1 cellular context compared by ENCODE assay signal in the genomic region with DNA sequence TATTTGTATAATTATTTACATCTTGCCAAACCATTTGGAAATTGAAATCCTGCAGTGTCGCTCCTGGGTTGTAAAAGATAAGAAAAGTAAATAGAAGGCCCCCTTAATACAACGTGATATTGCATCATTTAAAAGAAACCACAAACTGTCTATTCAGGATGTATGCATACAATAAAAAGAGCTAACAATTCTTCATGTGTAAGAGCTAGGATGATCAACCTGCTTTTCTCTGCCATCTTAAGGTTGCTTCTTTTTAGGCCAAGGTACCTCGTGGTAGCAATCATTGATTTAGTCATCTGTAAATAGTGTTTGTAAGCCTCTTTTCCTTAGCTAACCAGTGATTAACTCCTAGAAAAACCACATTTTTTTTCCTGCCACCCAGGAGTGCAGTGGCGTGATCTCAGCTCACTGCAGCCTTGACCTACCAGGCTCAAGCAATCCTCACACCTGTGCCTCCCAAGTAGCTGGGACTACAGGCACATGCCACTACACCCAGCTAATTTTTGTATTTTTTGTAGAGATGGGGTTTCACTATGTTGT.
TF ChIP-seq lines count a peak whose summit lies in the region.

No MANE protein-coding gene starts in this region.

TF ChIP-seq in HEK293, 187 proteins besides CTCF, POLR2A, EP300 and RAD21 (continued from another document and continues in another):
- TF ChIP-seq, protein P1, sequence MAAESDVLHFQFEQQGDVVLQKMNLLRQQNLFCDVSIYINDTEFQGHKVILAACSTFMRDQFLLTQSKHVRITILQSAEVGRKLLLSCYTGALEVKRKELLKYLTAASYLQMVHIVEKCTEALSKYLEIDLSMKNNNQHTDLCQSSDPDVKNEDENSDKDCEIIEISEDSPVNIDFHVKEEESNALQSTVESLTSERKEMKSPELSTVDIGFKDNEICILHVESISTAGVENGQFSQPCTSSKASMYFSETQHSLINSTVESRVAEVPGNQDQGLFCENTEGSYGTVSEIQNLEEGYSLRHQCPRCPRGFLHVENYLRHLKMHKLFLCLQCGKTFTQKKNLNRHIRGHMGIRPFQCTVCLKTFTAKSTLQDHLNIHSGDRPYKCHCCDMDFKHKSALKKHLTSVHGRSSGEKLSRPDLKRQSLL (tag by site-specific recombination; IDR thresholded peaks at IDR 0.05) = no peak
- no peak for TF ChIP-seq ZNF76 (tag by site-specific recombination; IDR thresholded peaks at IDR 0.05; ENCODE audit: borderline replicate concordance, low read depth)
- TF ChIP-seq, protein P2, sequence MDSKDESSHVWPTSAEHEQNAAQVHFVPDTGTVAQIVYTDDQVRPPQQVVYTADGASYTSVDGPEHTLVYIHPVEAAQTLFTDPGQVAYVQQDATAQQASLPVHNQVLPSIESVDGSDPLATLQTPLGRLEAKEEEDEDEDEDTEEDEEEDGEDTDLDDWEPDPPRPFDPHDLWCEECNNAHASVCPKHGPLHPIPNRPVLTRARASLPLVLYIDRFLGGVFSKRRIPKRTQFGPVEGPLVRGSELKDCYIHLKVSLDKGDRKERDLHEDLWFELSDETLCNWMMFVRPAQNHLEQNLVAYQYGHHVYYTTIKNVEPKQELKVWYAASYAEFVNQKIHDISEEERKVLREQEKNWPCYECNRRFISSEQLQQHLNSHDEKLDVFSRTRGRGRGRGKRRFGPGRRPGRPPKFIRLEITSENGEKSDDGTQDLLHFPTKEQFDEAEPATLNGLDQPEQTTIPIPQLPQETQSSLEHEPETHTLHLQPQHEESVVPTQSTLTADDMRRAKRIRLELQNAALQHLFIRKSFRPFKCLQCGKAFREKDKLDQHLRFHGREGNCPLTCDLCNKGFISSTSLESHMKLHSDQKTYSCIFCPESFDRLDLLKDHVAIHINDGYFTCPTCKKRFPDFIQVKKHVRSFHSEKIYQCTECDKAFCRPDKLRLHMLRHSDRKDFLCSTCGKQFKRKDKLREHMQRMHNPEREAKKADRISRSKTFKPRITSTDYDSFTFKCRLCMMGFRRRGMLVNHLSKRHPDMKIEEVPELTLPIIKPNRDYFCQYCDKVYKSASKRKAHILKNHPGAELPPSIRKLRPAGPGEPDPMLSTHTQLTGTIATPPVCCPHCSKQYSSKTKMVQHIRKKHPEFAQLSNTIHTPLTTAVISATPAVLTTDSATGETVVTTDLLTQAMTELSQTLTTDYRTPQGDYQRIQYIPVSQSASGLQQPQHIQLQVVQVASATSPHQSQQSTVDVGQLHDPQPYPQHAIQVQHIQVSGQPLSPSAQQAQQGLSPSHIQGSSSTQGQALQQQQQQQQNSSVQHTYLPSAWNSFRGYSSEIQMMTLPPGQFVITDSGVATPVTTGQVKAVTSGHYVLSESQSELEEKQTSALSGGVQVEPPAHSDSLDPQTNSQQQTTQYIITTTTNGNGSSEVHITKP (tag by site-specific recombination; IDR thresholded peaks at IDR 0.05) = peak; percentile 45; the same call in 1 of the 2 replicates
- TF ChIP-seq GLI4 (tag by site-specific recombination; IDR thresholded peaks at IDR 0.05) = no peak
- TF ChIP-seq, protein P3, sequence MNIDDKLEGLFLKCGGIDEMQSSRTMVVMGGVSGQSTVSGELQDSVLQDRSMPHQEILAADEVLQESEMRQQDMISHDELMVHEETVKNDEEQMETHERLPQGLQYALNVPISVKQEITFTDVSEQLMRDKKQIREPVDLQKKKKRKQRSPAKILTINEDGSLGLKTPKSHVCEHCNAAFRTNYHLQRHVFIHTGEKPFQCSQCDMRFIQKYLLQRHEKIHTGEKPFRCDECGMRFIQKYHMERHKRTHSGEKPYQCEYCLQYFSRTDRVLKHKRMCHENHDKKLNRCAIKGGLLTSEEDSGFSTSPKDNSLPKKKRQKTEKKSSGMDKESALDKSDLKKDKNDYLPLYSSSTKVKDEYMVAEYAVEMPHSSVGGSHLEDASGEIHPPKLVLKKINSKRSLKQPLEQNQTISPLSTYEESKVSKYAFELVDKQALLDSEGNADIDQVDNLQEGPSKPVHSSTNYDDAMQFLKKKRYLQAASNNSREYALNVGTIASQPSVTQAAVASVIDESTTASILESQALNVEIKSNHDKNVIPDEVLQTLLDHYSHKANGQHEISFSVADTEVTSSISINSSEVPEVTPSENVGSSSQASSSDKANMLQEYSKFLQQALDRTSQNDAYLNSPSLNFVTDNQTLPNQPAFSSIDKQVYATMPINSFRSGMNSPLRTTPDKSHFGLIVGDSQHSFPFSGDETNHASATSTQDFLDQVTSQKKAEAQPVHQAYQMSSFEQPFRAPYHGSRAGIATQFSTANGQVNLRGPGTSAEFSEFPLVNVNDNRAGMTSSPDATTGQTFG (tag by site-specific recombination; IDR thresholded peaks at IDR 0.05; ENCODE audit: borderline replicate concordance) = no peak
- TF ChIP-seq TRIM28 (IDR thresholded peaks at IDR 0.05; ENCODE audit: borderline replicate concordance, low read length) = peak; percentile 28; the same call in 1 of the 2 replicates
- TF ChIP-seq FEZF1 (tag by site-specific recombination; IDR thresholded peaks at IDR 0.05) = peak; percentile 79
- no peak for TF ChIP-seq SCRT1 (tag by site-specific recombination; IDR thresholded peaks at IDR 0.05; ENCODE audit: borderline replicate concordance)
- TF ChIP-seq, protein P4, sequence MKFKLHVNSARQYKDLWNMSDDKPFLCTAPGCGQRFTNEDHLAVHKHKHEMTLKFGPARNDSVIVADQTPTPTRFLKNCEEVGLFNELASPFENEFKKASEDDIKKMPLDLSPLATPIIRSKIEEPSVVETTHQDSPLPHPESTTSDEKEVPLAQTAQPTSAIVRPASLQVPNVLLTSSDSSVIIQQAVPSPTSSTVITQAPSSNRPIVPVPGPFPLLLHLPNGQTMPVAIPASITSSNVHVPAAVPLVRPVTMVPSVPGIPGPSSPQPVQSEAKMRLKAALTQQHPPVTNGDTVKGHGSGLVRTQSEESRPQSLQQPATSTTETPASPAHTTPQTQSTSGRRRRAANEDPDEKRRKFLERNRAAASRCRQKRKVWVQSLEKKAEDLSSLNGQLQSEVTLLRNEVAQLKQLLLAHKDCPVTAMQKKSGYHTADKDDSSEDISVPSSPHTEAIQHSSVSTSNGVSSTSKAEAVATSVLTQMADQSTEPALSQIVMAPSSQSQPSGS (tag by site-specific recombination; IDR thresholded peaks at IDR 0.05; ENCODE audit: low read depth) = no peak
- TF ChIP-seq ZNF274 (IDR thresholded peaks at IDR 0.05; ENCODE audit: low read length) = no peak
- TF ChIP-seq ZNF274 (tag by site-specific recombination; IDR thresholded peaks at IDR 0.05; ENCODE audit: borderline replicate concordance) = no peak
- TF ChIP-seq ZNF501 (tag by site-specific recombination; IDR thresholded peaks at IDR 0.05) = no peak
- TF ChIP-seq, protein P5, sequence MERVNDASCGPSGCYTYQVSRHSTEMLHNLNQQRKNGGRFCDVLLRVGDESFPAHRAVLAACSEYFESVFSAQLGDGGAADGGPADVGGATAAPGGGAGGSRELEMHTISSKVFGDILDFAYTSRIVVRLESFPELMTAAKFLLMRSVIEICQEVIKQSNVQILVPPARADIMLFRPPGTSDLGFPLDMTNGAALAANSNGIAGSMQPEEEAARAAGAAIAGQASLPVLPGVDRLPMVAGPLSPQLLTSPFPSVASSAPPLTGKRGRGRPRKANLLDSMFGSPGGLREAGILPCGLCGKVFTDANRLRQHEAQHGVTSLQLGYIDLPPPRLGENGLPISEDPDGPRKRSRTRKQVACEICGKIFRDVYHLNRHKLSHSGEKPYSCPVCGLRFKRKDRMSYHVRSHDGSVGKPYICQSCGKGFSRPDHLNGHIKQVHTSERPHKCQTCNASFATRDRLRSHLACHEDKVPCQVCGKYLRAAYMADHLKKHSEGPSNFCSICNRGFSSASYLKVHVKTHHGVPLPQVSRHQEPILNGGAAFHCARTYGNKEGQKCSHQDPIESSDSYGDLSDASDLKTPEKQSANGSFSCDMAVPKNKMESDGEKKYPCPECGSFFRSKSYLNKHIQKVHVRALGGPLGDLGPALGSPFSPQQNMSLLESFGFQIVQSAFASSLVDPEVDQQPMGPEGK (tag by site-specific recombination; IDR thresholded peaks at IDR 0.05) = peak; percentile 46; the same call in 1 of the 2 replicates
- no peak for TF ChIP-seq ZNF155 (tag by site-specific recombination; IDR thresholded peaks at IDR 0.05)
- no peak for TF ChIP-seq ZNF202 (tag by site-specific recombination; IDR thresholded peaks at IDR 0.05; ENCODE audit: borderline replicate concordance)
- peak; percentile 67 for TF ChIP-seq GLIS1 (tag by site-specific recombination; IDR thresholded peaks at IDR 0.05)
- TF ChIP-seq, protein P6, sequence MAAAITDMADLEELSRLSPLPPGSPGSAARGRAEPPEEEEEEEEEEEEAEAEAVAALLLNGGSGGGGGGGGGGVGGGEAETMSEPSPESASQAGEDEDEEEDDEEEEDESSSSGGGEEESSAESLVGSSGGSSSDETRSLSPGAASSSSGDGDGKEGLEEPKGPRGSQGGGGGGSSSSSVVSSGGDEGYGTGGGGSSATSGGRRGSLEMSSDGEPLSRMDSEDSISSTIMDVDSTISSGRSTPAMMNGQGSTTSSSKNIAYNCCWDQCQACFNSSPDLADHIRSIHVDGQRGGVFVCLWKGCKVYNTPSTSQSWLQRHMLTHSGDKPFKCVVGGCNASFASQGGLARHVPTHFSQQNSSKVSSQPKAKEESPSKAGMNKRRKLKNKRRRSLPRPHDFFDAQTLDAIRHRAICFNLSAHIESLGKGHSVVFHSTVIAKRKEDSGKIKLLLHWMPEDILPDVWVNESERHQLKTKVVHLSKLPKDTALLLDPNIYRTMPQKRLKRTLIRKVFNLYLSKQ (tag by site-specific recombination; IDR thresholded peaks at IDR 0.05; ENCODE audit: borderline replicate concordance) = no peak
- TF ChIP-seq ZBTB8A (tag by site-specific recombination; IDR thresholded peaks at IDR 0.05) = no peak
- no peak for TF ChIP-seq ZNF48 (tag by site-specific recombination; IDR thresholded peaks at IDR 0.05)
- no peak for TF ChIP-seq KLF1 (tag by site-specific recombination; IDR thresholded peaks at IDR 0.05)
- TF ChIP-seq ZFP69B (tag by site-specific recombination; IDR thresholded peaks at IDR 0.05) = peak; percentile 75
- no peak for TF ChIP-seq SCRT2 (tag by site-specific recombination; IDR thresholded peaks at IDR 0.05)
- no peak for TF ChIP-seq ZNF16 (tag by site-specific recombination; IDR thresholded peaks at IDR 0.05; ENCODE audit: low read depth)
- no peak for TF ChIP-seq ZNF2 (tag by site-specific recombination; IDR thresholded peaks at IDR 0.05)
- no peak for TF ChIP-seq ZSCAN23 (tag by site-specific recombination; IDR thresholded peaks at IDR 0.05)
- TF ChIP-seq ZNF610 (tag by site-specific recombination; IDR thresholded peaks at IDR 0.05; ENCODE audit: borderline replicate concordance) = 0 out of 2 replicates have a peak, but pooled peaks have one; percentile 24
- TF ChIP-seq ZNF146 (tag by site-specific recombination; IDR thresholded peaks at IDR 0.05) = no peak
- TF ChIP-seq ZNF843 (tag by site-specific recombination; IDR thresholded peaks at IDR 0.05) = peak; percentile 48; the same call in 1 of the 2 replicates
- TF ChIP-seq ZEB2 (tag by site-specific recombination; IDR thresholded peaks at IDR 0.05) = peak; percentile 49; the same call in 1 of the 2 replicates
- TF ChIP-seq ZNF404 (tag by site-specific recombination; IDR thresholded peaks at IDR 0.05) = no peak
- TF ChIP-seq, protein P7, sequence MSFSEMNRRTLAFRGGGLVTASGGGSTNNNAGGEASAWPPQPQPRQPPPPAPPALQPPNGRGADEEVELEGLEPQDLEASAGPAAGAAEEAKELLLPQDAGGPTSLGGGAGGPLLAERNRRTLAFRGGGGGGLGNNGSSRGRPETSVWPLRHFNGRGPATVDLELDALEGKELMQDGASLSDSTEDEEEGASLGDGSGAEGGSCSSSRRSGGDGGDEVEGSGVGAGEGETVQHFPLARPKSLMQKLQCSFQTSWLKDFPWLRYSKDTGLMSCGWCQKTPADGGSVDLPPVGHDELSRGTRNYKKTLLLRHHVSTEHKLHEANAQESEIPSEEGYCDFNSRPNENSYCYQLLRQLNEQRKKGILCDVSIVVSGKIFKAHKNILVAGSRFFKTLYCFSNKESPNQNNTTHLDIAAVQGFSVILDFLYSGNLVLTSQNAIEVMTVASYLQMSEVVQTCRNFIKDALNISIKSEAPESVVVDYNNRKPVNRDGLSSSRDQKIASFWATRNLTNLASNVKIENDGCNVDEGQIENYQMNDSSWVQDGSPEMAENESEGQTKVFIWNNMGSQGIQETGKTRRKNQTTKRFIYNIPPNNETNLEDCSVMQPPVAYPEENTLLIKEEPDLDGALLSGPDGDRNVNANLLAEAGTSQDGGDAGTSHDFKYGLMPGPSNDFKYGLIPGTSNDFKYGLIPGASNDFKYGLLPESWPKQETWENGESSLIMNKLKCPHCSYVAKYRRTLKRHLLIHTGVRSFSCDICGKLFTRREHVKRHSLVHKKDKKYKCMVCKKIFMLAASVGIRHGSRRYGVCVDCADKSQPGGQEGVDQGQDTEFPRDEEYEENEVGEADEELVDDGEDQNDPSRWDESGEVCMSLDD (tag by site-specific recombination; IDR thresholded peaks at IDR 0.05) = no peak
- TF ChIP-seq ZNF350 (tag by site-specific recombination; IDR thresholded peaks at IDR 0.05) = no peak
- no peak for TF ChIP-seq ZNF174 (tag by site-specific recombination; IDR thresholded peaks at IDR 0.05)
- no peak for TF ChIP-seq ZFP37 (tag by site-specific recombination; IDR thresholded peaks at IDR 0.05)
- TF ChIP-seq, protein P8, sequence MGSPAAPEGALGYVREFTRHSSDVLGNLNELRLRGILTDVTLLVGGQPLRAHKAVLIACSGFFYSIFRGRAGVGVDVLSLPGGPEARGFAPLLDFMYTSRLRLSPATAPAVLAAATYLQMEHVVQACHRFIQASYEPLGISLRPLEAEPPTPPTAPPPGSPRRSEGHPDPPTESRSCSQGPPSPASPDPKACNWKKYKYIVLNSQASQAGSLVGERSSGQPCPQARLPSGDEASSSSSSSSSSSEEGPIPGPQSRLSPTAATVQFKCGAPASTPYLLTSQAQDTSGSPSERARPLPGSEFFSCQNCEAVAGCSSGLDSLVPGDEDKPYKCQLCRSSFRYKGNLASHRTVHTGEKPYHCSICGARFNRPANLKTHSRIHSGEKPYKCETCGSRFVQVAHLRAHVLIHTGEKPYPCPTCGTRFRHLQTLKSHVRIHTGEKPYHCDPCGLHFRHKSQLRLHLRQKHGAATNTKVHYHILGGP (tag by site-specific recombination; IDR thresholded peaks at IDR 0.05) = 0 out of 2 replicates have a peak, but pooled peaks have one; percentile 43
- TF ChIP-seq OSR2 (tag by site-specific recombination; IDR thresholded peaks at IDR 0.05) = peak; percentile 65
- TF ChIP-seq, protein P9, sequence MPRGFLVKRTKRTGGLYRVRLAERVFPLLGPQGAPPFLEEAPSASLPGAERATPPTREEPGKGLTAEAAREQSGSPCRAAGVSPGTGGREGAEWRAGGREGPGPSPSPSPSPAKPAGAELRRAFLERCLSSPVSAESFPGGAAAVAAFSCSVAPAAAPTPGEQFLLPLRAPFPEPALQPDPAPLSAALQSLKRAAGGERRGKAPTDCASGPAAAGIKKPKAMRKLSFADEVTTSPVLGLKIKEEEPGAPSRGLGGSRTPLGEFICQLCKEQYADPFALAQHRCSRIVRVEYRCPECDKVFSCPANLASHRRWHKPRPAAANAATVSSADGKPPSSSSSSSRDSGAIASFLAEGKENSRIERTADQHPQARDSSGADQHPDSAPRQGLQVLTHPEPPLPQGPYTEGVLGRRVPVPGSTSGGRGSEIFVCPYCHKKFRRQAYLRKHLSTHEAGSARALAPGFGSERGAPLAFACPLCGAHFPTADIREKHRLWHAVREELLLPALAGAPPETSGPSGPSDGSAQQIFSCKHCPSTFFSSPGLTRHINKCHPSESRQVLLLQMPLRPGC (tag by site-specific recombination; IDR thresholded peaks at IDR 0.05) = no peak
